Comparison of ENCODE assay signal across 16 cellular contexts in the genomic region with DNA sequence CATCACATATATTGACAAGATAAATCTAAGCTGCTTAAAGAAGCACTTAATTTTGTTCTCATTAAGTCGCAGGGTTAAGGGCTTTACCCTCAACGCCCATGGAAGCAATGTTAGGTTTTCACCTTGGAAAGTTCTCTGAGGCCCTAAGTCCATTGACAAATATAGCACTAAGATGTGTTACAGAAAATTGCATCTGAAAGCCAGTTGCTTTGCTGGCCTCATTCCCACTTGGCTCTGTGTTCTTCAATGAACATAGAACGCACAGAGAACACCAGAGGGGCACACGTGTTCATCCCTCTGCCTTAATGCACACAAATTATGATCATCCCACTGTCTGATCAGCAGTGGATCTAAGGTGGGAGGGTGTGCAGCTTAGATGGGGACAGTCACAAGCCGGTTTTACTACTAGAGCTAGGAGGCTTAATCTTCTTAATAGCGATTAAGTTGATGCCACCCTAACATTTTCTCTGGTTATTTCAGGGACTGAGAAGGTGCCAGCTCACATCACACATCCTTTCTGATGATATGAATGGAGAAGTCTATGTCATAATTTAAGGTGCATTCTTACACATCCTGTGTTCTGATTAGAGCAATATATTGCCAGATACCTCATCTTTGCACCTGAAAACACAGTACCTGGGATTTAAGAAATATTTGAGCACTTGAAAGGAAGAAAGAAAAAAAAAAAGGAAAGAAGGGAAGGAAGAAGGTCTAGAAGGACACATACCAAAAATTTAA.
"Had no signal": no experiment of that assay in that cellular context is flagged by ENCODE, and none has a peak within 500 bp of the region (broad histone marks: within the 10 kb centered on the region; RNA-seq: fewer than 3 reads in every experiment).

No MANE protein-coding gene starts in this region.

- H3K9me3 ChIP-seq: neutrophil, tibial nerve, vagina had no signal

- H3K4me3 Mint-ChIP-seq: activated CD4-positive, alpha-beta T cell treated with anti-CD3 and anti-CD28 coated beads, Interleukin-2, amount 10 ng/mL, durations not matched to agents 24 days and 14 days; T-helper 1 cell treated with Interleukin-12 subunit alpha and Interleukin-12 subunit beta and Interleukin-4 antibody, amounts not matched to agents 30 μg/mL and 1 μg/mL, for 36 hours; WTC11 had no signal

- H3K4me1 ChIP-seq: parathyroid adenoma, tibial nerve, vagina had no signal

- DNase-seq: activated CD4-positive, alpha-beta T cell treated with anti-CD3 and anti-CD28 coated beads, Interleukin-2, amount 10 ng/mL, durations not matched to agents 24 days and 14 days; activated CD8-positive, alpha-beta memory T cell treated with anti-CD3 and anti-CD28 coated beads for 24 hours; activated naive CD4-positive, alpha-beta T cell treated with anti-CD3 and anti-CD28 coated beads, Interleukin-2, amount 50 U/mL, for 16 hours; hippocampal formation; kidney glomerular epithelial cell; mesenchymal stem cell; naive thymus-derived CD8-positive, alpha-beta T cell; stimulated activated CD4-positive, alpha-beta T cell treated with anti-CD3 and anti-CD28 coated beads, Interleukin-4, amount 100 ng/mL, for 1 hour; stimulated activated naive CD4-positive, alpha-beta T cell had no signal

- H3K27ac ChIP-seq: neutrophil, parathyroid adenoma, tibial nerve, vagina had no signal

- H3K27me3 Mint-ChIP-seq: activated CD4-positive, alpha-beta T cell treated with anti-CD3 and anti-CD28 coated beads, Interleukin-2, amount 10 ng/mL, durations not matched to agents 24 days and 14 days; naive thymus-derived CD8-positive, alpha-beta T cell had no signal

- H3K36me3 ChIP-seq: neutrophil, tibial nerve, vagina had no signal

- ATAC-seq: naive thymus-derived CD8-positive, alpha-beta T cell; WTC11 had no signal

- H3K9me3 Mint-ChIP-seq: activated T-helper 2 cell treated with anti-CD3 and anti-CD28 coated beads, Interferon-gamma antibody, Interleukin-2, Interleukin-4, amounts not matched to agents 10 μg/mL and 5 μg/mL and 100 μg/mL, durations not matched to agents 14 hours and 24 hours and 36 hours; naive thymus-derived CD8-positive, alpha-beta T cell; T-helper 1 cell treated with Interleukin-12 subunit alpha and Interleukin-12 subunit beta and Interleukin-4 antibody, amounts not matched to agents 30 μg/mL and 1 μg/mL, for 36 hours had no signal

- H3K4me3 ChIP-seq: tibial nerve, vagina had no signal

- H3K27me3 ChIP-seq: neutrophil, tibial nerve, vagina had no signal

- H3K27ac Mint-ChIP-seq: activated CD4-positive, alpha-beta T cell treated with anti-CD3 and anti-CD28 coated beads, Interleukin-2, amount 10 ng/mL, durations not matched to agents 24 days and 14 days; activated T-helper 2 cell treated with anti-CD3 and anti-CD28 coated beads, Interferon-gamma antibody, Interleukin-2, Interleukin-4, amounts not matched to agents 10 μg/mL and 5 μg/mL and 100 μg/mL, durations not matched to agents 14 hours and 24 hours and 36 hours; T-helper 1 cell treated with Interleukin-12 subunit alpha and Interleukin-12 subunit beta and Interleukin-4 antibody, amounts not matched to agents 30 μg/mL and 1 μg/mL, for 36 hours; WTC11 had no signal
